Comparison of ENCODE assay signal across 1 cellular context in genomic region chr11:47242596-47243192, GRCh38.
TF ChIP-seq lines count a peak whose summit lies in the region.

No MANE protein-coding gene starts in this region.

TF ChIP-seq in K562, 482 proteins besides CTCF, POLR2A, EP300 and RAD21:
- no peak for TF ChIP-seq E2F4 (CRISPR knock-in tag; IDR thresholded peaks at IDR 0.05; ENCODE audit: low read depth)
- no peak for TF ChIP-seq SLC30A9 (CRISPR knock-in tag; IDR thresholded peaks at IDR 0.05)
- peak; percentile 65; the same call in 1 of the 2 replicates for TF ChIP-seq POLR2G (IDR thresholded peaks at IDR 0.05; ENCODE audit: low read depth, low read length)
- no peak for TF ChIP-seq ZNF12 (CRISPR knock-in tag; IDR thresholded peaks at IDR 0.05)
- no peak for TF ChIP-seq PRMT5 (CRISPR knock-in tag; IDR thresholded peaks at IDR 0.05)
- TF ChIP-seq ZNF398 (CRISPR knock-in tag; IDR thresholded peaks at IDR 0.05), result no peak
- peak; percentile 59 for TF ChIP-seq RBFOX2 (IDR thresholded peaks at IDR 0.05; ENCODE audit: low read depth, low read length)
- TF ChIP-seq ARHGAP35 (IDR thresholded peaks at IDR 0.05; ENCODE audit: partially characterized antibody), result no peak
- TF ChIP-seq HES1 (IDR thresholded peaks at IDR 0.05; ENCODE audit: low read depth), result no peak
- TF ChIP-seq ZNF511 (CRISPR knock-in tag; IDR thresholded peaks at IDR 0.05), result no peak
- TF ChIP-seq KAT2B (IDR thresholded peaks at IDR 0.05; ENCODE audit: low read depth, low read length), result no peak
- no peak for TF ChIP-seq SMARCC2 (IDR thresholded peaks at IDR 0.05; ENCODE audit: low read depth)
- no peak for TF ChIP-seq MYBL2 (IDR thresholded peaks at IDR 0.05; ENCODE audit: low read depth)
- TF ChIP-seq MYBL2 (CRISPR knock-in tag; IDR thresholded peaks at IDR 0.05; ENCODE audit: borderline replicate concordance), result no peak
TF ChIP-seq in K562: peak in this region for 2.
